In genomic region chr10:110883924-110884323, GRCh38 we compare ENCODE assay signal across 1 cellular context.
TF ChIP-seq lines count a peak whose summit lies in the region.

No MANE protein-coding gene starts in this region.

TF ChIP-seq in K562, 482 proteins besides CTCF, POLR2A, EP300 and RAD21:
- TF ChIP-seq ZBTB33 (CRISPR knock-in tag; IDR thresholded peaks at IDR 0.05) (no peak), SMARCA4 (IDR thresholded peaks at IDR 0.05) (0 out of 2 replicates have a peak, but pooled peaks have one; percentile 22), TCF7 (IDR thresholded peaks at IDR 0.05; ENCODE audit: borderline replicate concordance) (no peak), SMARCE1 (IDR thresholded peaks at IDR 0.05) (no peak), ZNF699 (CRISPR knock-in tag; IDR thresholded peaks at IDR 0.05; ENCODE audit: insufficient replicate concordance) (no peak), TCFL5 (CRISPR knock-in tag; conservative IDR thresholded peaks at IDR 0.05) (no peak), MNT (conservative IDR thresholded peaks at IDR 0.05) (peak in 1 of 2 experiments; percentile 58; a peak in 2 of 4 replicates), EZH2 (IDR thresholded peaks at IDR 0.05; ENCODE audit: borderline replicate concordance, low read depth, low read length) (no peak), KDM4B (IDR thresholded peaks at IDR 0.05; ENCODE audit: borderline replicate concordance in 2 of 2, low read depth in 1 of 2) (no peak), TRIM28 (IDR thresholded peaks at IDR 0.05) (no peak), E4F1 (CRISPR knock-in tag; IDR thresholded peaks at IDR 0.05; ENCODE audit: borderline replicate concordance) (no peak), RBM15 (IDR thresholded peaks at IDR 0.05; ENCODE audit: insufficient read depth, low read length) (no peak), MEIS2 (IDR thresholded peaks at IDR 0.05; ENCODE audit: partially characterized antibody) (peak; percentile 33), ZFP36 (IDR thresholded peaks at IDR 0.05; ENCODE audit: low read depth, low read length, partially characterized antibody) (no peak), ZNF780A (CRISPR knock-in tag; IDR thresholded peaks at IDR 0.05) (no peak), SP1 (CRISPR knock-in tag; IDR thresholded peaks at IDR 0.05) (no peak), ATF1 (CRISPR knock-in tag; IDR thresholded peaks at IDR 0.05) (no peak), ATF1 (tag; IDR thresholded peaks at IDR 0.05) (peak; percentile 25; the same call in 1 of the 2 replicates), SMC3 (conservative IDR thresholded peaks at IDR 0.05; ENCODE audit: insufficient read depth, low read depth, low read length) (no peak), TSC22D4 (tag; IDR thresholded peaks at IDR 0.05) (no peak), PATZ1 (CRISPR knock-in tag; IDR thresholded peaks at IDR 0.05; ENCODE audit: borderline replicate concordance) (no peak), CTBP1 (IDR thresholded peaks at IDR 0.05; ENCODE audit: borderline replicate concordance) (0 out of 2 replicates have a peak, but pooled peaks have one; percentile 13), TRIM24 (IDR thresholded peaks at IDR 0.05) (no peak), ZNF134 (CRISPR knock-in tag; conservative IDR thresholded peaks at IDR 0.05) (no peak), CBFA2T3 (IDR thresholded peaks at IDR 0.05) (peak; percentile 12; the same call in 1 of the 2 replicates), ZNF311 (CRISPR knock-in tag; IDR thresholded peaks at IDR 0.05) (no peak), ARID4B (CRISPR knock-in tag; IDR thresholded peaks at IDR 0.05) (no peak), MTA2 (IDR thresholded peaks at IDR 0.05; ENCODE audit: low read depth) (no peak), NR2C2 (CRISPR knock-in tag; IDR thresholded peaks at IDR 0.05) (no peak), NR2C2 (tag; IDR thresholded peaks at IDR 0.05) (no peak)
- TF ChIP-seq, protein P1, sequence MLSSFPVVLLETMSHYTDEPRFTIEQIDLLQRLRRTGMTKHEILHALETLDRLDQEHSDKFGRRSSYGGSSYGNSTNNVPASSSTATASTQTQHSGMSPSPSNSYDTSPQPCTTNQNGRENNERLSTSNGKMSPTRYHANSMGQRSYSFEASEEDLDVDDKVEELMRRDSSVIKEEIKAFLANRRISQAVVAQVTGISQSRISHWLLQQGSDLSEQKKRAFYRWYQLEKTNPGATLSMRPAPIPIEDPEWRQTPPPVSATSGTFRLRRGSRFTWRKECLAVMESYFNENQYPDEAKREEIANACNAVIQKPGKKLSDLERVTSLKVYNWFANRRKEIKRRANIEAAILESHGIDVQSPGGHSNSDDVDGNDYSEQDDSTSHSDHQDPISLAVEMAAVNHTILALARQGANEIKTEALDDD (IDR thresholded peaks at IDR 0.05) = peak; percentile 19; the same call in 1 of the 2 replicates
- TF ChIP-seq, protein P2, sequence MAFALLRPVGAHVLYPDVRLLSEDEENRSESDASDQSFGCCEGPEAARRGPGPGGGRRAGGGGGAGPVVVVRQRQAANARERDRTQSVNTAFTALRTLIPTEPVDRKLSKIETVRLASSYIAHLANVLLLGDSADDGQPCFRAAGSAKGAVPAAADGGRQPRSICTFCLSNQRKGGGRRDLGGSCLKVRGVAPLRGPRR (CRISPR knock-in tag; IDR thresholded peaks at IDR 0.05) = no peak
- TF ChIP-seq, protein P3, sequence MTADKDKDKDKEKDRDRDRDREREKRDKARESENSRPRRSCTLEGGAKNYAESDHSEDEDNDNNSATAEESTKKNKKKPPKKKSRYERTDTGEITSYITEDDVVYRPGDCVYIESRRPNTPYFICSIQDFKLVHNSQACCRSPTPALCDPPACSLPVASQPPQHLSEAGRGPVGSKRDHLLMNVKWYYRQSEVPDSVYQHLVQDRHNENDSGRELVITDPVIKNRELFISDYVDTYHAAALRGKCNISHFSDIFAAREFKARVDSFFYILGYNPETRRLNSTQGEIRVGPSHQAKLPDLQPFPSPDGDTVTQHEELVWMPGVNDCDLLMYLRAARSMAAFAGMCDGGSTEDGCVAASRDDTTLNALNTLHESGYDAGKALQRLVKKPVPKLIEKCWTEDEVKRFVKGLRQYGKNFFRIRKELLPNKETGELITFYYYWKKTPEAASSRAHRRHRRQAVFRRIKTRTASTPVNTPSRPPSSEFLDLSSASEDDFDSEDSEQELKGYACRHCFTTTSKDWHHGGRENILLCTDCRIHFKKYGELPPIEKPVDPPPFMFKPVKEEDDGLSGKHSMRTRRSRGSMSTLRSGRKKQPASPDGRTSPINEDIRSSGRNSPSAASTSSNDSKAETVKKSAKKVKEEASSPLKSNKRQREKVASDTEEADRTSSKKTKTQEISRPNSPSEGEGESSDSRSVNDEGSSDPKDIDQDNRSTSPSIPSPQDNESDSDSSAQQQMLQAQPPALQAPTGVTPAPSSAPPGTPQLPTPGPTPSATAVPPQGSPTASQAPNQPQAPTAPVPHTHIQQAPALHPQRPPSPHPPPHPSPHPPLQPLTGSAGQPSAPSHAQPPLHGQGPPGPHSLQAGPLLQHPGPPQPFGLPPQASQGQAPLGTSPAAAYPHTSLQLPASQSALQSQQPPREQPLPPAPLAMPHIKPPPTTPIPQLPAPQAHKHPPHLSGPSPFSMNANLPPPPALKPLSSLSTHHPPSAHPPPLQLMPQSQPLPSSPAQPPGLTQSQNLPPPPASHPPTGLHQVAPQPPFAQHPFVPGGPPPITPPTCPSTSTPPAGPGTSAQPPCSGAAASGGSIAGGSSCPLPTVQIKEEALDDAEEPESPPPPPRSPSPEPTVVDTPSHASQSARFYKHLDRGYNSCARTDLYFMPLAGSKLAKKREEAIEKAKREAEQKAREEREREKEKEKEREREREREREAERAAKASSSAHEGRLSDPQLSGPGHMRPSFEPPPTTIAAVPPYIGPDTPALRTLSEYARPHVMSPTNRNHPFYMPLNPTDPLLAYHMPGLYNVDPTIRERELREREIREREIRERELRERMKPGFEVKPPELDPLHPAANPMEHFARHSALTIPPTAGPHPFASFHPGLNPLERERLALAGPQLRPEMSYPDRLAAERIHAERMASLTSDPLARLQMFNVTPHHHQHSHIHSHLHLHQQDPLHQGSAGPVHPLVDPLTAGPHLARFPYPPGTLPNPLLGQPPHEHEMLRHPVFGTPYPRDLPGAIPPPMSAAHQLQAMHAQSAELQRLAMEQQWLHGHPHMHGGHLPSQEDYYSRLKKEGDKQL (CRISPR knock-in tag; IDR thresholded peaks at IDR 0.05; ENCODE audit: borderline replicate concordance) = no peak
- TF ChIP-seq, protein P4, sequence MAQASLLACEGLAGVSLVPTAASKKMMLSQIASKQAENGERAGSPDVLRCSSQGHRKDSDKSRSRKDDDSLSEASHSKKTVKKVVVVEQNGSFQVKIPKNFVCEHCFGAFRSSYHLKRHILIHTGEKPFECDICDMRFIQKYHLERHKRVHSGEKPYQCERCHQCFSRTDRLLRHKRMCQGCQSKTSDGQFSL (CRISPR knock-in tag; IDR thresholded peaks at IDR 0.05) = no peak
- TF ChIP-seq, protein P4 (tag; IDR thresholded peaks at IDR 0.05) = no peak
